Comparison of ENCODE assay signal across 1 cellular context in genomic region chr4:7631288-7631633, GRCh38.
TF ChIP-seq lines count a peak whose summit lies in the region.

No MANE protein-coding gene starts in this region.

TF ChIP-seq in HCT116, 20 proteins besides CTCF, POLR2A, EP300 and RAD21:
- TF ChIP-seq REST (IDR thresholded peaks at IDR 0.05; ENCODE audit: low read depth) (no peak), ZBTB33 (IDR thresholded peaks at IDR 0.05; ENCODE audit: extremely low read depth, insufficient replicate concordance, low read length) (no peak), YY1 (IDR thresholded peaks at IDR 0.05; ENCODE audit: extremely low read depth, insufficient replicate concordance, low read depth, low read length) (no peak), JUND (IDR thresholded peaks at IDR 0.05) (no peak), POLR2AphosphoS5 (IDR thresholded peaks at IDR 0.05; ENCODE audit: low read depth, low read length) (no peak)
TF ChIP-seq in HCT116: peak in this region for 0.
